Comparison of ENCODE assay signal across 1 cellular context in genomic region chr2:240554767-240555493, GRCh38.
TF ChIP-seq lines count a peak whose summit lies in the region.

No MANE protein-coding gene starts in this region.

TF ChIP-seq in WTC11, 78 proteins besides CTCF, POLR2A, EP300 and RAD21 (continued from another document):
- no peak for TF ChIP-seq E2F4 (CRISPR knock-in tag; IDR thresholded peaks at IDR 0.05; ENCODE audit: borderline replicate concordance, low read depth)
